ENCODE assay signal across 8 cellular contexts in genomic region chr21:36155603-36156338, GRCh38. TPM values are rescaled to one million over a fixed set of nuclear protein-coding genes. Genes with fewer than 3 reads are reported as not detected.
DNase-seq lines count a peak whose midpoint lies in the region; ATAC-seq and TF ChIP-seq lines count a peak whose summit lies in the region.

No MANE protein-coding gene starts in this region.

- no peaks in the 10 kb centered on the region for H3K36me3 Mint-ChIP-seq in activated CD4-positive, alpha-beta T cell treated with anti-CD3 and anti-CD28 coated beads for 36 hours (ENCODE audit: low read depth)
- H3K36me3 Mint-ChIP-seq in effector memory CD8-positive, alpha-beta T cell (ENCODE audit: insufficient read depth), result no peaks in the 10 kb centered on the region
- no peaks in the 10 kb centered on the region for H3K36me3 Mint-ChIP-seq in natural killer cell

- no peaks in the 10 kb centered on the region for H3K9me3 Mint-ChIP-seq in activated CD4-positive, alpha-beta T cell treated with anti-CD3 and anti-CD28 coated beads for 36 hours (ENCODE audit: low read depth)
- H3K9me3 Mint-ChIP-seq in effector memory CD8-positive, alpha-beta T cell, result no peaks in the 10 kb centered on the region
- no peaks in the 10 kb centered on the region for H3K9me3 Mint-ChIP-seq in natural killer cell

- CTCF ChIA-PET in activated CD4-positive, alpha-beta T cell treated with anti-CD3 and anti-CD28 coated beads for 36 hours (lab: Charles Lee), result interaction anchor here (0.6 to 1.4 kb wide), 4 partner anchors 15 to 272 kb away, joined by 4 to 7 read pairs (median 4); no protein-coding TSS in a partner anchor

- peak overlapping the region; percentile 77 for H3K4me3 Mint-ChIP-seq in activated CD4-positive, alpha-beta T cell treated with anti-CD3 and anti-CD28 coated beads for 36 hours
- H3K4me3 Mint-ChIP-seq in effector memory CD8-positive, alpha-beta T cell, result peak overlapping the region; percentile 80
- peak overlapping the region; percentile 81 for H3K4me3 Mint-ChIP-seq in natural killer cell

- DNase-seq in activated CD4-positive, alpha-beta T cell treated with anti-CD3 and anti-CD28 coated beads for 36 hours, result no peak
- no peak for DNase-seq in activated CD4-positive, alpha-beta T cell treated with anti-CD3 and anti-CD28 coated beads, Interleukin-2, amount 50 U/mL, for 48 hours
- DNase-seq in NCI-H774 (lab: John Stamatoyannopoulos, UW) (peak; percentile 49), natural killer cell (no peak), NCI-H187 (lab: John Stamatoyannopoulos, UW) (no peak)
- DNase-seq in effector memory CD8-positive, alpha-beta T cell, result no peak
- no peak for DNase-seq in effector CD4-positive, alpha-beta T cell
- DNase-seq in activated CD4-positive, alpha-beta T cell treated with anti-CD3 and anti-CD28 coated beads, Interleukin-2, amount 50 U/mL, for 4 hours, result no peak

- no peak overlapping the region for H3K27ac Mint-ChIP-seq in activated CD4-positive, alpha-beta T cell treated with anti-CD3 and anti-CD28 coated beads for 36 hours
- peak overlapping the region; percentile 46 to 51 for H3K27ac Mint-ChIP-seq in effector memory CD8-positive, alpha-beta T cell
- peak overlapping the region in 1 of 2 donors; percentile 84 for H3K27ac Mint-ChIP-seq in natural killer cell

- intact Hi-C loops in activated CD4-positive, alpha-beta T cell treated with anti-CD3 and anti-CD28 coated beads for 36 hours (cut with DNase I, micrococcal nuclease), result loop anchor here (1.0 to 5.0 kb wide), 10 partner anchors 14 to 1212 kb away; partner anchors contain the start of genes CBR3 (in 2 of the 2), CHAF1B (in 2 of the 2), MORC3 (in 2 of the 2) and SETD4 (in 2 of the 2)
- intact Hi-C loops in natural killer cell (cut with micrococcal nuclease), result loop anchor here (1.0 kb wide), 3 partner anchors 19 to 165 kb away; partner anchors contain the start of genes CBR3 and MORC3

- POLR2A ChIA-PET in activated CD4-positive, alpha-beta T cell treated with anti-CD3 and anti-CD28 coated beads for 36 hours (lab: Charles Lee), result interaction anchor here (0.5 to 1.9 kb wide), 3 partner anchors 22 to 167 kb away, joined by 5 to 9 read pairs (median 5); partner anchors contain the start of gene MORC3

- H3K27me3 Mint-ChIP-seq in activated CD4-positive, alpha-beta T cell treated with anti-CD3 and anti-CD28 coated beads for 36 hours, result no peaks in the 10 kb centered on the region
- H3K27me3 Mint-ChIP-seq in effector memory CD8-positive, alpha-beta T cell, result no peaks in the 10 kb centered on the region
- no peaks in the 10 kb centered on the region for H3K27me3 Mint-ChIP-seq in natural killer cell (ENCODE audit: low read depth in 2 of 2)

- no peak for TF ChIP-seq CTCF in natural killer cell (IDR thresholded peaks at IDR 0.05)

- peaks cover 23% of the 10 kb centered on the region for H3K4me1 Mint-ChIP-seq in activated CD4-positive, alpha-beta T cell treated with anti-CD3 and anti-CD28 coated beads for 36 hours
- peaks cover 11 to 21% of the 10 kb centered on the region in 2 donors for H3K4me1 Mint-ChIP-seq in effector memory CD8-positive, alpha-beta T cell (ENCODE audit: low read depth in 2 of 2)
- H3K4me1 Mint-ChIP-seq in natural killer cell, result peaks cover 22 to 27% of the 10 kb centered on the region in 2 donors

- ATAC-seq in activated CD4-positive, alpha-beta T cell treated with anti-CD3 and anti-CD28 coated beads for 36 hours, result no peak
- no peak for ATAC-seq in effector memory CD8-positive, alpha-beta T cell (replicated peaks)
- no peak for ATAC-seq in natural killer cell

RNA-seq across cellular contexts. Expression of gene DOP1B, which starts 0.9 kb away (rescaled TPM):
- total RNA-seq in activated CD4-positive, alpha-beta T cell treated with anti-CD3 and anti-CD28 coated beads for 36 hours, result 10 to 100 TPM; 15.0 to 19.0 TPM
- 10 to 100 TPM; 29.5 to 32.1 (median 31.9) TPM for total RNA-seq in natural killer cell

RNA-seq across cellular contexts. Expression of gene CBR3, which starts 20.9 kb away (rescaled TPM):
- 10 to 100 TPM; 12.5 to 16.8 TPM for total RNA-seq in activated CD4-positive, alpha-beta T cell treated with anti-CD3 and anti-CD28 coated beads for 36 hours
- total RNA-seq in natural killer cell, result 1 to 10 TPM in 2 of 3 donors, under 1 TPM in 1; 0.95 to 1.5 (median 1.2) TPM

Comparison
In these comparisons a context has a peak if more than half of its experiments do, and no peak if none do; other contexts are left out.
1. RNA of gene CBR3, which starts 20.9 kb away (total RNA-seq): 12.5 to 16.8 TPM in activated CD4-positive, alpha-beta T cell treated with anti-CD3 and anti-CD28 coated beads for 36 hours; 0.95 to 1.5 TPM in natural killer cell; every median in the first group is over 4 times any median in the second.
2. Peak in every context shown above with its lines, with median percentiles within 50 percentile points of each other: H3K4me3 Mint-ChIP-seq.